ENCODE assay signal across 1 cellular context in the genomic region with DNA sequence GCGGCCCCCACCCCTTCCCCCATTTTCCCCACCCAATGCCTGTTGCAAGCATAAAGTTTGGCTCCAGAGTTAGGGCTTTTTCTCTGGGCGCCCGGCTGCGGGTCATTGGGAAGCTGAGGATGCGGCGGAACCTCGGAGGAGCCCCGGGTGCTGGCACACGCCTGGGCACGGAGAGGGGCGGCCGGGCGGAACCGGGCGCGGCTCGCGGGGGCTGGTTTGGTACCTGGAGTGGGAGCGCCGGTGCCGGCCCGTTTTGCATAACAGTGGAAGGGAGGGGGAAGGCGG.
TF ChIP-seq lines count a peak whose summit lies in the region.

No MANE protein-coding gene starts in this region.

TF ChIP-seq in K562, 482 proteins besides CTCF, POLR2A, EP300 and RAD21 (continued from another document and continues in another):
- TF ChIP-seq, protein P1, sequence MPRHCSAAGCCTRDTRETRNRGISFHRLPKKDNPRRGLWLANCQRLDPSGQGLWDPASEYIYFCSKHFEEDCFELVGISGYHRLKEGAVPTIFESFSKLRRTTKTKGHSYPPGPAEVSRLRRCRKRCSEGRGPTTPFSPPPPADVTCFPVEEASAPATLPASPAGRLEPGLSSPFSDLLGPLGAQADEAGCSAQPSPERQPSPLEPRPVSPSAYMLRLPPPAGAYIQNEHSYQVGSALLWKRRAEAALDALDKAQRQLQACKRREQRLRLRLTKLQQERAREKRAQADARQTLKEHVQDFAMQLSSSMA (CRISPR knock-in tag; IDR thresholded peaks at IDR 0.05): no peak
- no peak for TF ChIP-seq POLR3A (IDR thresholded peaks at IDR 0.05; ENCODE audit: borderline replicate concordance, extremely low read depth, insufficient read depth, insufficient read length)
- TF ChIP-seq, protein P2, sequence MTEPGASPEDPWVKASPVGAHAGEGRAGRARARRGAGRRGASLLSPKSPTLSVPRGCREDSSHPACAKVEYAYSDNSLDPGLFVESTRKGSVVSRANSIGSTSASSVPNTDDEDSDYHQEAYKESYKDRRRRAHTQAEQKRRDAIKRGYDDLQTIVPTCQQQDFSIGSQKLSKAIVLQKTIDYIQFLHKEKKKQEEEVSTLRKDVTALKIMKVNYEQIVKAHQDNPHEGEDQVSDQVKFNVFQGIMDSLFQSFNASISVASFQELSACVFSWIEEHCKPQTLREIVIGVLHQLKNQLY (CRISPR knock-in tag; conservative IDR thresholded peaks at IDR 0.05): no peak
- TF ChIP-seq, protein P3, sequence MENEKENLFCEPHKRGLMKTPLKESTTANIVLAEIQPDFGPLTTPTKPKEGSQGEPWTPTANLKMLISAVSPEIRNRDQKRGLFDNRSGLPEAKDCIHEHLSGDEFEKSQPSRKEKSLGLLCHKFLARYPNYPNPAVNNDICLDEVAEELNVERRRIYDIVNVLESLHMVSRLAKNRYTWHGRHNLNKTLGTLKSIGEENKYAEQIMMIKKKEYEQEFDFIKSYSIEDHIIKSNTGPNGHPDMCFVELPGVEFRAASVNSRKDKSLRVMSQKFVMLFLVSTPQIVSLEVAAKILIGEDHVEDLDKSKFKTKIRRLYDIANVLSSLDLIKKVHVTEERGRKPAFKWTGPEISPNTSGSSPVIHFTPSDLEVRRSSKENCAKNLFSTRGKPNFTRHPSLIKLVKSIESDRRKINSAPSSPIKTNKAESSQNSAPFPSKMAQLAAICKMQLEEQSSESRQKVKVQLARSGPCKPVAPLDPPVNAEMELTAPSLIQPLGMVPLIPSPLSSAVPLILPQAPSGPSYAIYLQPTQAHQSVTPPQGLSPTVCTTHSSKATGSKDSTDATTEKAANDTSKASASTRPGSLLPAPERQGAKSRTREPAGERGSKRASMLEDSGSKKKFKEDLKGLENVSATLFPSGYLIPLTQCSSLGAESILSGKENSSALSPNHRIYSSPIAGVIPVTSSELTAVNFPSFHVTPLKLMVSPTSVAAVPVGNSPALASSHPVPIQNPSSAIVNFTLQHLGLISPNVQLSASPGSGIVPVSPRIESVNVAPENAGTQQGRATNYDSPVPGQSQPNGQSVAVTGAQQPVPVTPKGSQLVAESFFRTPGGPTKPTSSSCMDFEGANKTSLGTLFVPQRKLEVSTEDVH (IDR thresholded peaks at IDR 0.05; ENCODE audit: low read depth, partially characterized antibody): no peak
- TF ChIP-seq, protein P4, sequence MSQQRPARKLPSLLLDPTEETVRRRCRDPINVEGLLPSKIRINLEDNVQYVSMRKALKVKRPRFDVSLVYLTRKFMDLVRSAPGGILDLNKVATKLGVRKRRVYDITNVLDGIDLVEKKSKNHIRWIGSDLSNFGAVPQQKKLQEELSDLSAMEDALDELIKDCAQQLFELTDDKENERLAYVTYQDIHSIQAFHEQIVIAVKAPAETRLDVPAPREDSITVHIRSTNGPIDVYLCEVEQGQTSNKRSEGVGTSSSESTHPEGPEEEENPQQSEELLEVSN (IDR thresholded peaks at IDR 0.05; ENCODE audit: borderline replicate concordance in 1 of 2, extremely low read depth in 1 of 2, insufficient read depth in 1 of 2, insufficient read length in 1 of 2, low read depth in 1 of 2, low read length in 1 of 2, poor library complexity in 1 of 2, severe bottlenecking in 1 of 2): peak in 1 of 2 experiments; percentile 6
- no peak for TF ChIP-seq HCFC1 (IDR thresholded peaks at IDR 0.05; ENCODE audit: low read depth, low read length)
- no peak for TF ChIP-seq KDM2B (CRISPR knock-in tag; IDR thresholded peaks at IDR 0.05)
- TF ChIP-seq, protein P5, sequence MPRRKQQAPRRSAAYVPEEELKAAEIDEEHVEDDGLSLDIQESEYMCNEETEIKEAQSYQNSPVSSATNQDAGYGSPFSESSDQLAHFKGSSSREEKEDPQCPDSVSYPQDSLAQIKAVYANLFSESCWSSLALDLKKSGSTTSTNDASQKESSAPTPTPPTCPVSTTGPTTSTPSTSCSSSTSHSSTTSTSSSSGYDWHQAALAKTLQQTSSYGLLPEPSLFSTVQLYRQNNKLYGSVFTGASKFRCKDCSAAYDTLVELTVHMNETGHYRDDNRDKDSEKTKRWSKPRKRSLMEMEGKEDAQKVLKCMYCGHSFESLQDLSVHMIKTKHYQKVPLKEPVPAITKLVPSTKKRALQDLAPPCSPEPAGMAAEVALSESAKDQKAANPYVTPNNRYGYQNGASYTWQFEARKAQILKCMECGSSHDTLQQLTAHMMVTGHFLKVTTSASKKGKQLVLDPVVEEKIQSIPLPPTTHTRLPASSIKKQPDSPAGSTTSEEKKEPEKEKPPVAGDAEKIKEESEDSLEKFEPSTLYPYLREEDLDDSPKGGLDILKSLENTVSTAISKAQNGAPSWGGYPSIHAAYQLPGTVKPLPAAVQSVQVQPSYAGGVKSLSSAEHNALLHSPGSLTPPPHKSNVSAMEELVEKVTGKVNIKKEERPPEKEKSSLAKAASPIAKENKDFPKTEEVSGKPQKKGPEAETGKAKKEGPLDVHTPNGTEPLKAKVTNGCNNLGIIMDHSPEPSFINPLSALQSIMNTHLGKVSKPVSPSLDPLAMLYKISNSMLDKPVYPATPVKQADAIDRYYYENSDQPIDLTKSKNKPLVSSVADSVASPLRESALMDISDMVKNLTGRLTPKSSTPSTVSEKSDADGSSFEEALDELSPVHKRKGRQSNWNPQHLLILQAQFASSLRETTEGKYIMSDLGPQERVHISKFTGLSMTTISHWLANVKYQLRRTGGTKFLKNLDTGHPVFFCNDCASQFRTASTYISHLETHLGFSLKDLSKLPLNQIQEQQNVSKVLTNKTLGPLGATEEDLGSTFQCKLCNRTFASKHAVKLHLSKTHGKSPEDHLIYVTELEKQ (CRISPR knock-in tag; IDR thresholded peaks at IDR 0.05): no peak
- TF ChIP-seq SREBF1 (IDR thresholded peaks at IDR 0.05; ENCODE audit: borderline replicate concordance, low read depth, low read length): no peak
- TF ChIP-seq, protein P6, sequence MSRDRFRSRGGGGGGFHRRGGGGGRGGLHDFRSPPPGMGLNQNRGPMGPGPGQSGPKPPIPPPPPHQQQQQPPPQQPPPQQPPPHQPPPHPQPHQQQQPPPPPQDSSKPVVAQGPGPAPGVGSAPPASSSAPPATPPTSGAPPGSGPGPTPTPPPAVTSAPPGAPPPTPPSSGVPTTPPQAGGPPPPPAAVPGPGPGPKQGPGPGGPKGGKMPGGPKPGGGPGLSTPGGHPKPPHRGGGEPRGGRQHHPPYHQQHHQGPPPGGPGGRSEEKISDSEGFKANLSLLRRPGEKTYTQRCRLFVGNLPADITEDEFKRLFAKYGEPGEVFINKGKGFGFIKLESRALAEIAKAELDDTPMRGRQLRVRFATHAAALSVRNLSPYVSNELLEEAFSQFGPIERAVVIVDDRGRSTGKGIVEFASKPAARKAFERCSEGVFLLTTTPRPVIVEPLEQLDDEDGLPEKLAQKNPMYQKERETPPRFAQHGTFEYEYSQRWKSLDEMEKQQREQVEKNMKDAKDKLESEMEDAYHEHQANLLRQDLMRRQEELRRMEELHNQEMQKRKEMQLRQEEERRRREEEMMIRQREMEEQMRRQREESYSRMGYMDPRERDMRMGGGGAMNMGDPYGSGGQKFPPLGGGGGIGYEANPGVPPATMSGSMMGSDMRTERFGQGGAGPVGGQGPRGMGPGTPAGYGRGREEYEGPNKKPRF (IDR thresholded peaks at IDR 0.05; ENCODE audit: low read depth, low read length): no peak
- no peak for TF ChIP-seq GABPB2 (CRISPR knock-in tag; conservative IDR thresholded peaks at IDR 0.05)
- TF ChIP-seq ESRRB (CRISPR knock-in tag; IDR thresholded peaks at IDR 0.05; ENCODE audit: borderline replicate concordance): no peak
- no peak for TF ChIP-seq STAG1 (CRISPR knock-in tag; IDR thresholded peaks at IDR 0.05; ENCODE audit: borderline replicate concordance)
- TF ChIP-seq ZNF778 (CRISPR knock-in tag; IDR thresholded peaks at IDR 0.05): no peak
- TF ChIP-seq, protein P7, sequence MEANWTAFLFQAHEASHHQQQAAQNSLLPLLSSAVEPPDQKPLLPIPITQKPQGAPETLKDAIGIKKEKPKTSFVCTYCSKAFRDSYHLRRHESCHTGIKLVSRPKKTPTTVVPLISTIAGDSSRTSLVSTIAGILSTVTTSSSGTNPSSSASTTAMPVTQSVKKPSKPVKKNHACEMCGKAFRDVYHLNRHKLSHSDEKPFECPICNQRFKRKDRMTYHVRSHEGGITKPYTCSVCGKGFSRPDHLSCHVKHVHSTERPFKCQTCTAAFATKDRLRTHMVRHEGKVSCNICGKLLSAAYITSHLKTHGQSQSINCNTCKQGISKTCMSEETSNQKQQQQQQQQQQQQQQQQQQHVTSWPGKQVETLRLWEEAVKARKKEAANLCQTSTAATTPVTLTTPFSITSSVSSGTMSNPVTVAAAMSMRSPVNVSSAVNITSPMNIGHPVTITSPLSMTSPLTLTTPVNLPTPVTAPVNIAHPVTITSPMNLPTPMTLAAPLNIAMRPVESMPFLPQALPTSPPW (CRISPR knock-in tag; IDR thresholded peaks at IDR 0.05): peak; percentile 93
- no peak for TF ChIP-seq MCM2 (IDR thresholded peaks at IDR 0.05; ENCODE audit: low read depth)
- no peak for TF ChIP-seq FIP1L1 (IDR thresholded peaks at IDR 0.05; ENCODE audit: low read depth, low read length, poor library complexity, severe bottlenecking)
- TF ChIP-seq, protein P8, sequence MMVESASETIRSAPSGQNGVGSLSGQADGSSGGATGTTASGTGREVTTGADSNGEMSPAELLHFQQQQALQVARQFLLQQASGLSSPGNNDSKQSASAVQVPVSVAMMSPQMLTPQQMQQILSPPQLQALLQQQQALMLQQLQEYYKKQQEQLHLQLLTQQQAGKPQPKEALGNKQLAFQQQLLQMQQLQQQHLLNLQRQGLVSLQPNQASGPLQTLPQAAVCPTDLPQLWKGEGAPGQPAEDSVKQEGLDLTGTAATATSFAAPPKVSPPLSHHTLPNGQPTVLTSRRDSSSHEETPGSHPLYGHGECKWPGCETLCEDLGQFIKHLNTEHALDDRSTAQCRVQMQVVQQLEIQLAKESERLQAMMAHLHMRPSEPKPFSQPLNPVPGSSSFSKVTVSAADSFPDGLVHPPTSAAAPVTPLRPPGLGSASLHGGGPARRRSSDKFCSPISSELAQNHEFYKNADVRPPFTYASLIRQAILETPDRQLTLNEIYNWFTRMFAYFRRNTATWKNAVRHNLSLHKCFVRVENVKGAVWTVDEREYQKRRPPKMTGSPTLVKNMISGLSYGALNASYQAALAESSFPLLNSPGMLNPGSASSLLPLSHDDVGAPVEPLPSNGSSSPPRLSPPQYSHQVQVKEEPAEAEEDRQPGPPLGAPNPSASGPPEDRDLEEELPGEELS (CRISPR knock-in tag; IDR thresholded peaks at IDR 0.05; ENCODE audit: borderline replicate concordance): no peak
- no peak for TF ChIP-seq PTRF (tag; IDR thresholded peaks at IDR 0.05)
- no peak for TF ChIP-seq TAL1 (IDR thresholded peaks at IDR 0.05)
- TF ChIP-seq, protein P9, sequence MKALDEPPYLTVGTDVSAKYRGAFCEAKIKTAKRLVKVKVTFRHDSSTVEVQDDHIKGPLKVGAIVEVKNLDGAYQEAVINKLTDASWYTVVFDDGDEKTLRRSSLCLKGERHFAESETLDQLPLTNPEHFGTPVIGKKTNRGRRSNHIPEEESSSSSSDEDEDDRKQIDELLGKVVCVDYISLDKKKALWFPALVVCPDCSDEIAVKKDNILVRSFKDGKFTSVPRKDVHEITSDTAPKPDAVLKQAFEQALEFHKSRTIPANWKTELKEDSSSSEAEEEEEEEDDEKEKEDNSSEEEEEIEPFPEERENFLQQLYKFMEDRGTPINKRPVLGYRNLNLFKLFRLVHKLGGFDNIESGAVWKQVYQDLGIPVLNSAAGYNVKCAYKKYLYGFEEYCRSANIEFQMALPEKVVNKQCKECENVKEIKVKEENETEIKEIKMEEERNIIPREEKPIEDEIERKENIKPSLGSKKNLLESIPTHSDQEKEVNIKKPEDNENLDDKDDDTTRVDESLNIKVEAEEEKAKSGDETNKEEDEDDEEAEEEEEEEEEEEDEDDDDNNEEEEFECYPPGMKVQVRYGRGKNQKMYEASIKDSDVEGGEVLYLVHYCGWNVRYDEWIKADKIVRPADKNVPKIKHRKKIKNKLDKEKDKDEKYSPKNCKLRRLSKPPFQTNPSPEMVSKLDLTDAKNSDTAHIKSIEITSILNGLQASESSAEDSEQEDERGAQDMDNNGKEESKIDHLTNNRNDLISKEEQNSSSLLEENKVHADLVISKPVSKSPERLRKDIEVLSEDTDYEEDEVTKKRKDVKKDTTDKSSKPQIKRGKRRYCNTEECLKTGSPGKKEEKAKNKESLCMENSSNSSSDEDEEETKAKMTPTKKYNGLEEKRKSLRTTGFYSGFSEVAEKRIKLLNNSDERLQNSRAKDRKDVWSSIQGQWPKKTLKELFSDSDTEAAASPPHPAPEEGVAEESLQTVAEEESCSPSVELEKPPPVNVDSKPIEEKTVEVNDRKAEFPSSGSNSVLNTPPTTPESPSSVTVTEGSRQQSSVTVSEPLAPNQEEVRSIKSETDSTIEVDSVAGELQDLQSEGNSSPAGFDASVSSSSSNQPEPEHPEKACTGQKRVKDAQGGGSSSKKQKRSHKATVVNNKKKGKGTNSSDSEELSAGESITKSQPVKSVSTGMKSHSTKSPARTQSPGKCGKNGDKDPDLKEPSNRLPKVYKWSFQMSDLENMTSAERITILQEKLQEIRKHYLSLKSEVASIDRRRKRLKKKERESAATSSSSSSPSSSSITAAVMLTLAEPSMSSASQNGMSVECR (CRISPR knock-in tag; IDR thresholded peaks at IDR 0.05): peak; percentile 15; the same call in 1 of the 2 replicates
- peak in 1 of 2 experiments; percentile 53; a peak in 2 of 4 replicates for TF ChIP-seq MAZ (CRISPR knock-in tag; conservative IDR thresholded peaks at IDR 0.05 in 1 of 2, IDR thresholded peaks at IDR 0.05 in 1 of 2)
- no peak for TF ChIP-seq SPI1 (IDR thresholded peaks at IDR 0.05; ENCODE audit: borderline replicate concordance, low read depth, low read length)
- TF ChIP-seq, protein P10, sequence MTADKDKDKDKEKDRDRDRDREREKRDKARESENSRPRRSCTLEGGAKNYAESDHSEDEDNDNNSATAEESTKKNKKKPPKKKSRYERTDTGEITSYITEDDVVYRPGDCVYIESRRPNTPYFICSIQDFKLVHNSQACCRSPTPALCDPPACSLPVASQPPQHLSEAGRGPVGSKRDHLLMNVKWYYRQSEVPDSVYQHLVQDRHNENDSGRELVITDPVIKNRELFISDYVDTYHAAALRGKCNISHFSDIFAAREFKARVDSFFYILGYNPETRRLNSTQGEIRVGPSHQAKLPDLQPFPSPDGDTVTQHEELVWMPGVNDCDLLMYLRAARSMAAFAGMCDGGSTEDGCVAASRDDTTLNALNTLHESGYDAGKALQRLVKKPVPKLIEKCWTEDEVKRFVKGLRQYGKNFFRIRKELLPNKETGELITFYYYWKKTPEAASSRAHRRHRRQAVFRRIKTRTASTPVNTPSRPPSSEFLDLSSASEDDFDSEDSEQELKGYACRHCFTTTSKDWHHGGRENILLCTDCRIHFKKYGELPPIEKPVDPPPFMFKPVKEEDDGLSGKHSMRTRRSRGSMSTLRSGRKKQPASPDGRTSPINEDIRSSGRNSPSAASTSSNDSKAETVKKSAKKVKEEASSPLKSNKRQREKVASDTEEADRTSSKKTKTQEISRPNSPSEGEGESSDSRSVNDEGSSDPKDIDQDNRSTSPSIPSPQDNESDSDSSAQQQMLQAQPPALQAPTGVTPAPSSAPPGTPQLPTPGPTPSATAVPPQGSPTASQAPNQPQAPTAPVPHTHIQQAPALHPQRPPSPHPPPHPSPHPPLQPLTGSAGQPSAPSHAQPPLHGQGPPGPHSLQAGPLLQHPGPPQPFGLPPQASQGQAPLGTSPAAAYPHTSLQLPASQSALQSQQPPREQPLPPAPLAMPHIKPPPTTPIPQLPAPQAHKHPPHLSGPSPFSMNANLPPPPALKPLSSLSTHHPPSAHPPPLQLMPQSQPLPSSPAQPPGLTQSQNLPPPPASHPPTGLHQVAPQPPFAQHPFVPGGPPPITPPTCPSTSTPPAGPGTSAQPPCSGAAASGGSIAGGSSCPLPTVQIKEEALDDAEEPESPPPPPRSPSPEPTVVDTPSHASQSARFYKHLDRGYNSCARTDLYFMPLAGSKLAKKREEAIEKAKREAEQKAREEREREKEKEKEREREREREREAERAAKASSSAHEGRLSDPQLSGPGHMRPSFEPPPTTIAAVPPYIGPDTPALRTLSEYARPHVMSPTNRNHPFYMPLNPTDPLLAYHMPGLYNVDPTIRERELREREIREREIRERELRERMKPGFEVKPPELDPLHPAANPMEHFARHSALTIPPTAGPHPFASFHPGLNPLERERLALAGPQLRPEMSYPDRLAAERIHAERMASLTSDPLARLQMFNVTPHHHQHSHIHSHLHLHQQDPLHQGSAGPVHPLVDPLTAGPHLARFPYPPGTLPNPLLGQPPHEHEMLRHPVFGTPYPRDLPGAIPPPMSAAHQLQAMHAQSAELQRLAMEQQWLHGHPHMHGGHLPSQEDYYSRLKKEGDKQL (CRISPR knock-in tag; IDR thresholded peaks at IDR 0.05; ENCODE audit: borderline replicate concordance): no peak
- TF ChIP-seq ZNF717 (CRISPR knock-in tag; IDR thresholded peaks at IDR 0.05): no peak
